In genomic region chr11:90717522-90717921, GRCh38 we compare ENCODE assay signal across 29 cellular contexts.
"Had no signal": no experiment of that assay in that cellular context is flagged by ENCODE, and none has a peak within 500 bp of the region (broad histone marks: within the 10 kb centered on the region; RNA-seq: fewer than 3 reads in every experiment).

No MANE protein-coding gene starts in this region.

- H3K9ac ChIP-seq: neural progenitor cell, parathyroid adenoma had no signal

- H3K36me3 ChIP-seq: neural progenitor cell, ovary, right lobe of liver, sigmoid colon, stomach, suprapubic skin, tibial artery, transverse colon, upper lobe of right lung, uterus had no signal

- H3K4me1 Mint-ChIP-seq: natural killer cell; nephron; neural progenitor cell; stimulated activated effector memory CD8-positive, alpha-beta T cell treated with anti-CD3 and anti-CD28 coated beads, Interleukin-12 subunit alpha, Interleukin-12 subunit beta, amount 100 ng/mL, for 72 hours; stimulated activated naive B cell treated with anti-CD40 and anti-IgM and Interleukin-4, amounts not matched to agents 10 μg/mL and 1 μg/mL and 100 μg/mL, for 72 hours had no signal

- H3K9me3 ChIP-seq: ovary, right lobe of liver, testis, tibial artery, upper lobe of right lung, uterus had no signal

- H3K27me3 ChIP-seq: neural progenitor cell, ovary, right lobe of liver, sigmoid colon, stomach, suprapubic skin, testis, tibial artery, transverse colon, upper lobe of right lung, uterus had no signal

- H3K4me2 ChIP-seq: neural progenitor cell had no signal

- ATAC-seq: natural killer cell; psoas muscle; right cardiac atrium; right lobe of liver; stimulated activated effector memory CD8-positive, alpha-beta T cell treated with anti-CD3 and anti-CD28 coated beads, Interleukin-12 subunit alpha, Interleukin-12 subunit beta, amount 100 ng/mL, for 72 hours; stimulated activated naive B cell treated with anti-CD40 and anti-IgM and Interleukin-4, amounts not matched to agents 10 μg/mL and 1 μg/mL and 100 μg/mL, for 72 hours; upper lobe of right lung had no signal

- H3K36me3 Mint-ChIP-seq: neural progenitor cell; stimulated activated effector memory CD8-positive, alpha-beta T cell treated with anti-CD3 and anti-CD28 coated beads, Interleukin-12 subunit alpha, Interleukin-12 subunit beta, amount 100 ng/mL, for 72 hours; stimulated activated naive B cell treated with anti-CD40 and anti-IgM and Interleukin-4, amounts not matched to agents 10 μg/mL and 1 μg/mL and 100 μg/mL, for 72 hours; type B pancreatic cell had no signal

- H3K27me3 Mint-ChIP-seq: progenitor cell of endocrine pancreas; stimulated activated naive B cell treated with anti-CD40 and anti-IgM and Interleukin-4, amounts not matched to agents 10 μg/mL and 1 μg/mL and 100 μg/mL, for 72 hours; stimulated activated naive CD8-positive, alpha-beta T cell treated with anti-CD3 and anti-CD28 coated beads, Interleukin-15, Interleukin-2, amounts not matched to agents 100 ng/mL and 50 ng/mL, for 24 hours; type B pancreatic cell had no signal

- H2AFZ ChIP-seq: neural progenitor cell, parathyroid adenoma had no signal

- H3K27ac ChIP-seq: neural progenitor cell, ovary, parathyroid adenoma, psoas muscle, right lobe of liver, sigmoid colon, stomach, suprapubic skin, testis, tibial artery, transverse colon, upper lobe of right lung, uterus had no signal

- H3K4me1 ChIP-seq: neural progenitor cell, parathyroid adenoma, psoas muscle, right lobe of liver, sigmoid colon, stomach, suprapubic skin, testis, tibial artery, transverse colon, upper lobe of right lung, uterus had no signal

- H3K27ac Mint-ChIP-seq: natural killer cell; nephron; neural progenitor cell; progenitor cell of endocrine pancreas; stimulated activated effector memory CD8-positive, alpha-beta T cell treated with anti-CD3 and anti-CD28 coated beads, Interleukin-12 subunit alpha, Interleukin-12 subunit beta, amount 100 ng/mL, for 72 hours; stimulated activated naive B cell treated with anti-CD40 and anti-IgM and Interleukin-4, amounts not matched to agents 10 μg/mL and 1 μg/mL and 100 μg/mL, for 72 hours; stimulated activated naive CD8-positive, alpha-beta T cell treated with anti-CD3 and anti-CD28 coated beads, Interleukin-15, Interleukin-2, amounts not matched to agents 100 ng/mL and 50 ng/mL, for 24 hours; type B pancreatic cell had no signal

- H3K4me3 Mint-ChIP-seq: natural killer cell; nephron; neural progenitor cell; stimulated activated effector memory CD8-positive, alpha-beta T cell treated with anti-CD3 and anti-CD28 coated beads, Interleukin-12 subunit alpha, Interleukin-12 subunit beta, amount 100 ng/mL, for 72 hours; stimulated activated naive B cell treated with anti-CD40 and anti-IgM and Interleukin-4, amounts not matched to agents 10 μg/mL and 1 μg/mL and 100 μg/mL, for 72 hours; stimulated activated naive CD8-positive, alpha-beta T cell treated with anti-CD3 and anti-CD28 coated beads, Interleukin-15, Interleukin-2, amounts not matched to agents 100 ng/mL and 50 ng/mL, for 24 hours; type B pancreatic cell had no signal

- H3K4me3 ChIP-seq: neural progenitor cell, ovary, psoas muscle, right lobe of liver, sigmoid colon, stomach, suprapubic skin, testis, tibial artery, transverse colon, upper lobe of right lung, uterus had no signal

- H3K79me2 ChIP-seq: parathyroid adenoma had no signal

- DNase-seq: natural killer cell; occipital lobe; ovary; posterior cingulate gyrus; psoas muscle; right cardiac atrium; right lobe of liver; sigmoid colon; small intestine; stimulated activated CD4-positive, alpha-beta T cell treated with anti-CD3 and anti-CD28 coated beads, Interleukin-15, amount 100 ng/mL, for 24 hours; stimulated activated CD4-positive, alpha-beta T cell treated with anti-CD3 and anti-CD28 coated beads, Interleukin-2, amount 100 ng/mL, for 24 hours; stimulated activated CD4-positive, alpha-beta T cell treated with anti-CD3 and anti-CD28 coated beads, Interleukin-2, amount 100 ng/mL, for 48 hours; stimulated activated CD4-positive, alpha-beta T cell treated with anti-CD3 and anti-CD28 coated beads, Interleukin-4, amount 100 ng/mL, for 24 hours; stimulated activated naive B cell treated with anti-CD40 and anti-IgM and Interleukin-4, amounts not matched to agents 10 μg/mL and 1 μg/mL and 100 μg/mL, for 72 hours; stimulated activated naive CD4-positive, alpha-beta T cell treated with Interleukin-2 at 50 U/mL for 16 hours; stomach; testis; tibial artery; transverse colon; upper lobe of right lung; uterus had no signal
